ENCODE assay signal across 35 cellular contexts in the genomic region with DNA sequence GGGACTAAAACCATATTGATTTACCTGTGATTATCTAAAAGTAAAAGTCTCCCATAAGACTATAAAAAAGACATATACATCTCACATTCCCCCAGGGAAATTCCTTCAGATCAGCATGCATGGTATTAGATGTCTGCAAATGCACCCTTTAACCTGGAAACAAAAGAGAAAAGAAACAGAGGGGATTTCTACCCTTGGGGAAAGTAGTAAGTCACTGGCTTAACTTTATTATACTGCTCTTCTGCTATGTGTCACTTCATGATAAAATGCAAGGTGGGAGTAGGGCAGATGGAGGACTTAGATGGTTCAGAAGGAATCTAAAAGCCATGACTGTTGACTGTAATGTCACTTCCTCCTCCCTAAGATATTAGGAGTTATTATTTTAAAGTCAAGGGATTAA.
"Had no signal": no experiment of that assay in that cellular context is flagged by ENCODE, and none has a peak within 500 bp of the region (broad histone marks: within the 10 kb centered on the region; RNA-seq: fewer than 3 reads in every experiment).

No MANE protein-coding gene starts in this region.

- DNase-seq: activated CD4-positive, alpha-beta memory T cell treated with anti-CD3 and anti-CD28 coated beads, Interleukin-2, amount 10 ng/mL, durations not matched to agents 7 days and 5 days; activated CD4-positive, alpha-beta T cell treated with anti-CD3 and anti-CD28 coated beads for 1 hour; activated CD4-positive, alpha-beta T cell treated with anti-CD3 and anti-CD28 coated beads for 36 hours; activated CD4-positive, alpha-beta T cell treated with anti-CD3 and anti-CD28 coated beads for 48 hours; activated CD4-positive, alpha-beta T cell treated with anti-CD3 and anti-CD28 coated beads, Interleukin-2, amount 10 ng/mL, durations not matched to agents 7 days and 5 days; activated CD4-positive, alpha-beta T cell treated with anti-CD3 and anti-CD28 coated beads, Interleukin-2, amount 50 U/mL, for 48 hours; activated CD4-positive, CD25-positive, alpha-beta regulatory T cell; activated CD8-positive, alpha-beta memory T cell treated with anti-CD3 and anti-CD28 coated beads for 24 hours; activated CD8-positive, alpha-beta memory T cell treated with anti-CD3 and anti-CD28 coated beads, Interleukin-2, amount 10 ng/mL, durations not matched to agents 7 days and 5 days; activated CD8-positive, alpha-beta memory T cell treated with anti-CD3 and anti-CD28 coated beads, Interleukin-2, amount 50 U/mL, for 48 hours; activated CD8-positive, alpha-beta T cell treated with anti-CD3 and anti-CD28 coated beads, Interleukin-2, amount 10 ng/mL, durations not matched to agents 7 days and 5 days; activated effector memory CD4-positive, alpha-beta T cell treated with Interleukin-2 at 50 U/mL for 16 hours; activated gamma-delta T cell; activated naive CD4-positive, alpha-beta T cell treated with anti-CD3 and anti-CD28 coated beads, Interleukin-2, amount 10 ng/mL, durations not matched to agents 7 days and 5 days; activated naive CD4-positive, alpha-beta T cell treated with Interleukin-2 at 50 U/mL for 16 hours; activated naive CD8-positive, alpha-beta T cell treated with anti-CD3 and anti-CD28 coated beads, Interleukin-2, amount 10 ng/mL, durations not matched to agents 7 days and 5 days; activated naive CD8-positive, alpha-beta T cell treated with anti-CD3 and anti-CD28 coated beads, Interleukin-2, amount 50 U/mL, for 24 hours; activated T-cell treated with anti-CD3 and anti-CD28 coated beads, Interleukin-2, amount 50 U/mL, for 24 hours; activated T-cell treated with anti-CD3 and anti-CD28 coated beads, Interleukin-2, amount 50 U/mL, for 48 hours; amygdala; anterior cingulate cortex; central memory CD4-positive, alpha-beta T cell; T-helper 1 cell; T-helper 2 cell; T-helper 9 cell; WERI-Rb-1 had no signal

- H3K27me3 ChIP-seq: ascending aorta, cardiac muscle cell had no signal

- H3K4me1 Mint-ChIP-seq: activated CD4-positive, alpha-beta memory T cell treated with anti-CD3 and anti-CD28 coated beads, Interleukin-2, amount 10 ng/mL, durations not matched to agents 7 days and 5 days; activated CD4-positive, alpha-beta T cell treated with anti-CD3 and anti-CD28 coated beads for 36 hours; activated CD4-positive, alpha-beta T cell treated with anti-CD3 and anti-CD28 coated beads, Interleukin-2, amount 10 ng/mL, durations not matched to agents 7 days and 5 days; activated CD8-positive, alpha-beta memory T cell treated with anti-CD3 and anti-CD28 coated beads, Interleukin-2, amount 10 ng/mL, durations not matched to agents 7 days and 5 days; activated naive CD4-positive, alpha-beta T cell treated with anti-CD3 and anti-CD28 coated beads, Interleukin-2, amount 10 ng/mL, durations not matched to agents 7 days and 5 days; activated naive CD4-positive, alpha-beta T cell treated with anti-CD3 and anti-CD28 coated beads, Interleukin-2, amount 50 U/mL, for 24 hours; activated naive CD8-positive, alpha-beta T cell treated with anti-CD3 and anti-CD28 coated beads, Interleukin-2, amount 10 ng/mL, durations not matched to agents 7 days and 5 days; activated naive CD8-positive, alpha-beta T cell treated with anti-CD3 and anti-CD28 coated beads, Interleukin-2, amount 50 U/mL, for 24 hours had no signal

- H3K9me3 ChIP-seq: ascending aorta had no signal

- H3K4me3 ChIP-seq: ascending aorta, cardiac muscle cell had no signal

- H3K27me3 Mint-ChIP-seq: activated CD4-positive, alpha-beta memory T cell treated with anti-CD3 and anti-CD28 coated beads, Interleukin-2, amount 10 ng/mL, durations not matched to agents 7 days and 5 days; activated CD8-positive, alpha-beta memory T cell treated with anti-CD3 and anti-CD28 coated beads, Interleukin-2, amount 10 ng/mL, durations not matched to agents 7 days and 5 days; activated naive CD4-positive, alpha-beta T cell treated with anti-CD3 and anti-CD28 coated beads, Interleukin-2, amount 10 ng/mL, durations not matched to agents 7 days and 5 days; activated naive CD4-positive, alpha-beta T cell treated with anti-CD3 and anti-CD28 coated beads, Interleukin-2, amount 50 U/mL, for 24 hours; activated naive CD8-positive, alpha-beta T cell; activated naive CD8-positive, alpha-beta T cell treated with anti-CD3 and anti-CD28 coated beads, Interleukin-2, amount 10 ng/mL, durations not matched to agents 7 days and 5 days; activated naive CD8-positive, alpha-beta T cell treated with anti-CD3 and anti-CD28 coated beads, Interleukin-2, amount 50 U/mL, for 24 hours; activated T-cell treated with anti-CD3 and anti-CD28 coated beads, Interleukin-2, amount 50 U/mL, for 24 hours had no signal

- H3K36me3 Mint-ChIP-seq: activated CD8-positive, alpha-beta memory T cell treated with anti-CD3 and anti-CD28 coated beads, Interleukin-2, amount 10 ng/mL, durations not matched to agents 7 days and 5 days; activated naive CD4-positive, alpha-beta T cell treated with anti-CD3 and anti-CD28 coated beads, Interleukin-2, amount 10 ng/mL, durations not matched to agents 7 days and 5 days; activated naive CD4-positive, alpha-beta T cell treated with anti-CD3 and anti-CD28 coated beads, Interleukin-2, amount 50 U/mL, for 24 hours; activated naive CD8-positive, alpha-beta T cell; activated naive CD8-positive, alpha-beta T cell treated with anti-CD3 and anti-CD28 coated beads, Interleukin-2, amount 10 ng/mL, durations not matched to agents 7 days and 5 days; brain; WTC11 had no signal

- H3K36me3 ChIP-seq: ascending aorta, cardiac muscle cell, WERI-Rb-1 had no signal

- H3K9me3 Mint-ChIP-seq: activated CD4-positive, alpha-beta memory T cell treated with anti-CD3 and anti-CD28 coated beads, Interleukin-2, amount 10 ng/mL, durations not matched to agents 7 days and 5 days; activated CD4-positive, alpha-beta T cell treated with anti-CD3 and anti-CD28 coated beads, Interleukin-2, amount 10 ng/mL, durations not matched to agents 7 days and 5 days; activated naive CD4-positive, alpha-beta T cell treated with anti-CD3 and anti-CD28 coated beads, Interleukin-2, amount 10 ng/mL, durations not matched to agents 7 days and 5 days; activated naive CD4-positive, alpha-beta T cell treated with anti-CD3 and anti-CD28 coated beads, Interleukin-2, amount 50 U/mL, for 24 hours; activated naive CD8-positive, alpha-beta T cell treated with anti-CD3 and anti-CD28 coated beads, Interleukin-2, amount 10 ng/mL, durations not matched to agents 7 days and 5 days; activated naive CD8-positive, alpha-beta T cell treated with anti-CD3 and anti-CD28 coated beads, Interleukin-2, amount 50 U/mL, for 24 hours; activated T-cell treated with anti-CD3 and anti-CD28 coated beads, Interleukin-2, amount 50 U/mL, for 24 hours; activated T-helper 2 cell treated with anti-CD3 and anti-CD28 coated beads, Interferon-gamma antibody, Interleukin-2, Interleukin-4, amounts not matched to agents 10 μg/mL and 5 μg/mL and 100 μg/mL, durations not matched to agents 14 hours and 24 hours and 36 hours; brain; T-helper 1 cell treated with Interleukin-12 subunit alpha and Interleukin-12 subunit beta and Interleukin-4 antibody, amounts not matched to agents 30 μg/mL and 1 μg/mL, for 36 hours; T-helper 2 cell treated with Interferon-gamma antibody and Interleukin-4, amounts not matched to agents 5 μg/mL and 100 μg/mL, for 36 hours; WTC11 had no signal

- H3K4me3 Mint-ChIP-seq: activated CD4-positive, alpha-beta memory T cell treated with anti-CD3 and anti-CD28 coated beads, Interleukin-2, amount 10 ng/mL, durations not matched to agents 7 days and 5 days; activated CD4-positive, alpha-beta T cell treated with anti-CD3 and anti-CD28 coated beads for 36 hours; activated CD4-positive, alpha-beta T cell treated with anti-CD3 and anti-CD28 coated beads, Interleukin-2, amount 10 ng/mL, durations not matched to agents 7 days and 5 days; activated CD8-positive, alpha-beta memory T cell treated with anti-CD3 and anti-CD28 coated beads, Interleukin-2, amount 10 ng/mL, durations not matched to agents 7 days and 5 days; activated CD8-positive, alpha-beta T cell treated with anti-CD3 and anti-CD28 coated beads, Interleukin-2, amount 10 ng/mL, durations not matched to agents 7 days and 5 days; activated naive CD4-positive, alpha-beta T cell treated with anti-CD3 and anti-CD28 coated beads, Interleukin-2, amount 10 ng/mL, durations not matched to agents 7 days and 5 days; activated naive CD4-positive, alpha-beta T cell treated with anti-CD3 and anti-CD28 coated beads, Interleukin-2, amount 50 U/mL, for 24 hours; activated naive CD8-positive, alpha-beta T cell; activated naive CD8-positive, alpha-beta T cell treated with anti-CD3 and anti-CD28 coated beads, Interleukin-2, amount 10 ng/mL, durations not matched to agents 7 days and 5 days; activated naive CD8-positive, alpha-beta T cell treated with anti-CD3 and anti-CD28 coated beads, Interleukin-2, amount 50 U/mL, for 24 hours; activated T-cell treated with anti-CD3 and anti-CD28 coated beads, Interleukin-2, amount 50 U/mL, for 24 hours; brain; T-helper 1 cell treated with Interleukin-12 subunit alpha and Interleukin-12 subunit beta and Interleukin-4 antibody, amounts not matched to agents 30 μg/mL and 1 μg/mL, for 36 hours; T-helper 2 cell treated with Interferon-gamma antibody and Interleukin-4, amounts not matched to agents 5 μg/mL and 100 μg/mL, for 36 hours; WTC11 had no signal

- H3K27ac Mint-ChIP-seq: activated CD4-positive, alpha-beta memory T cell treated with anti-CD3 and anti-CD28 coated beads, Interleukin-2, amount 10 ng/mL, durations not matched to agents 7 days and 5 days; activated CD4-positive, alpha-beta T cell treated with anti-CD3 and anti-CD28 coated beads for 36 hours; activated CD4-positive, alpha-beta T cell treated with anti-CD3 and anti-CD28 coated beads, Interleukin-2, amount 10 ng/mL, durations not matched to agents 7 days and 5 days; activated CD8-positive, alpha-beta memory T cell treated with anti-CD3 and anti-CD28 coated beads, Interleukin-2, amount 10 ng/mL, durations not matched to agents 7 days and 5 days; activated CD8-positive, alpha-beta T cell treated with anti-CD3 and anti-CD28 coated beads, Interleukin-2, amount 10 ng/mL, durations not matched to agents 7 days and 5 days; activated naive CD4-positive, alpha-beta T cell treated with anti-CD3 and anti-CD28 coated beads, Interleukin-2, amount 10 ng/mL, durations not matched to agents 7 days and 5 days; activated naive CD4-positive, alpha-beta T cell treated with anti-CD3 and anti-CD28 coated beads, Interleukin-2, amount 50 U/mL, for 24 hours; activated naive CD8-positive, alpha-beta T cell; activated naive CD8-positive, alpha-beta T cell treated with anti-CD3 and anti-CD28 coated beads, Interleukin-2, amount 10 ng/mL, durations not matched to agents 7 days and 5 days; activated naive CD8-positive, alpha-beta T cell treated with anti-CD3 and anti-CD28 coated beads, Interleukin-2, amount 50 U/mL, for 24 hours; activated T-cell treated with anti-CD3 and anti-CD28 coated beads, Interleukin-2, amount 50 U/mL, for 24 hours; activated T-helper 2 cell treated with anti-CD3 and anti-CD28 coated beads, Interferon-gamma antibody, Interleukin-2, Interleukin-4, amounts not matched to agents 10 μg/mL and 5 μg/mL and 100 μg/mL, durations not matched to agents 14 hours and 24 hours and 36 hours; T-helper 1 cell treated with Interleukin-12 subunit alpha and Interleukin-12 subunit beta and Interleukin-4 antibody, amounts not matched to agents 30 μg/mL and 1 μg/mL, for 36 hours; T-helper 2 cell treated with Interferon-gamma antibody and Interleukin-4, amounts not matched to agents 5 μg/mL and 100 μg/mL, for 36 hours; WTC11 had no signal

- H3K27ac ChIP-seq: ascending aorta, cardiac muscle cell, WERI-Rb-1 had no signal
